In genomic region chr11:114192841-114193389, GRCh38 we compare ENCODE assay signal across 10 cellular contexts.
DNase-seq lines count a peak whose midpoint lies in the region; ATAC-seq and TF ChIP-seq lines count a peak whose summit lies in the region.
"Had no signal": no experiment of that assay in that cellular context is flagged by ENCODE, and none has a peak within 500 bp of the region (broad histone marks: within the 10 kb centered on the region; RNA-seq: fewer than 3 reads in every experiment).

No MANE protein-coding gene starts in this region.

- peak; percentile 97 for DNase-seq in NCI-H69 (lab: John Stamatoyannopoulos, UW)
- no peak for DNase-seq in endodermal cell
- DNase-seq in sigmoid colon: no peak
- no peak for DNase-seq in DMS79 (lab: John Stamatoyannopoulos, UW)
- no peak for DNase-seq in activated CD4-positive, alpha-beta memory T cell treated with anti-CD3 and anti-CD28 coated beads, Interleukin-2, amount 10 ng/mL, durations not matched to agents 7 days and 5 days
- DNase-seq: activated naive CD4-positive, alpha-beta T cell treated with anti-CD3 and anti-CD28 coated beads, Interleukin-2, amount 10 ng/mL, durations not matched to agents 7 days and 5 days had no signal

- H3K4me3 ChIP-seq in HEK293 (ENCODE audit: low read depth, low read length) (no peak overlapping the region), endodermal cell (ENCODE audit: low read length) (no peak overlapping the region), sigmoid colon (no peak overlapping the region)

- no peaks in the 10 kb centered on the region for H3K36me3 Mint-ChIP-seq in endodermal cell (ENCODE audit: low read depth)
- H3K36me3 Mint-ChIP-seq in activated CD4-positive, alpha-beta memory T cell treated with anti-CD3 and anti-CD28 coated beads, Interleukin-2, amount 10 ng/mL, durations not matched to agents 7 days and 5 days (ENCODE audit: low read depth): peaks cover 25% of the 10 kb centered on the region

- H3K27ac ChIP-seq in HEK293 (ENCODE audit: extremely low read depth, low read depth, low read length) (no peak overlapping the region), endodermal cell (ENCODE audit: low read depth, low read length) (no peak overlapping the region), sigmoid colon (peak overlapping the region; percentile 94 to 99 (median 96))

- peaks cover 5% of the 10 kb centered on the region for H3K4me1 Mint-ChIP-seq in endodermal cell
- H3K4me1 Mint-ChIP-seq in activated CD4-positive, alpha-beta memory T cell treated with anti-CD3 and anti-CD28 coated beads, Interleukin-2, amount 10 ng/mL, durations not matched to agents 7 days and 5 days: peaks cover 16% of the 10 kb centered on the region

- no peak overlapping the region for H3K9ac ChIP-seq in endodermal cell (ENCODE audit: extremely low read depth, low read length, poor library complexity, severe bottlenecking)

- no peak for TF ChIP-seq POLR2A in sigmoid colon (IDR thresholded peaks at IDR 0.05)

- H3K27me3 ChIP-seq in endodermal cell (ENCODE audit: control insufficient read depth, insufficient read depth, low read length, poor library complexity, severe bottlenecking) (no peaks in the 10 kb centered on the region), sigmoid colon (no peaks in the 10 kb centered on the region)

- H3K9me3 ChIP-seq in HEK293 (ENCODE audit: control insufficient read depth, insufficient read depth, low read depth, low read length) (no peaks in the 10 kb centered on the region), endodermal cell (ENCODE audit: control insufficient read depth, low read length) (peaks cover 13% of the 10 kb centered on the region), sigmoid colon (no peaks in the 10 kb centered on the region)

- H3K27me3 Mint-ChIP-seq in endodermal cell (ENCODE audit: insufficient read depth): peaks cover 7% of the 10 kb centered on the region
- no peaks in the 10 kb centered on the region for H3K27me3 Mint-ChIP-seq in activated CD4-positive, alpha-beta memory T cell treated with anti-CD3 and anti-CD28 coated beads, Interleukin-2, amount 10 ng/mL, durations not matched to agents 7 days and 5 days
- H3K27me3 Mint-ChIP-seq: activated naive CD4-positive, alpha-beta T cell treated with anti-CD3 and anti-CD28 coated beads, Interleukin-2, amount 10 ng/mL, durations not matched to agents 7 days and 5 days had no signal

- WGBS in endodermal cell (ENCODE audit: insufficient coverage in 1 of 2, insufficient read length in 1 of 2), 2 experiments: 70 to 83% methylated on average over 3 to 4 of the region's 4 CpGs
- WGBS in sigmoid colon, 2 donors: 87 to 90% methylated on average over 4 of the region's 4 CpGs

- H3K4me3 Mint-ChIP-seq in endodermal cell: no peak overlapping the region
- no peak overlapping the region for H3K4me3 Mint-ChIP-seq in activated CD4-positive, alpha-beta memory T cell treated with anti-CD3 and anti-CD28 coated beads, Interleukin-2, amount 10 ng/mL, durations not matched to agents 7 days and 5 days
- H3K4me3 Mint-ChIP-seq: activated naive CD4-positive, alpha-beta T cell treated with anti-CD3 and anti-CD28 coated beads, Interleukin-2, amount 10 ng/mL, durations not matched to agents 7 days and 5 days had no signal

- POLR2A ChIA-PET in HEK293 (lab: Yijun Ruan, JAX): interaction anchor here (0.6 kb wide), 2 partner anchors 30 kb away, joined by 4 to 5 read pairs; no protein-coding TSS in a partner anchor
- POLR2A ChIA-PET in activated CD4-positive, alpha-beta memory T cell treated with anti-CD3 and anti-CD28 coated beads, Interleukin-2, amount 10 ng/mL, durations not matched to agents 7 days and 5 days (lab: Charles Lee): interaction anchor here (1.0 to 2.3 kb wide), 7 partner anchors 9 to 131 kb away, joined by 3 to 20 read pairs (median 4); no protein-coding TSS in a partner anchor

- TF ChIP-seq CTCF in HEK293 (tag by site-specific recombination; IDR thresholded peaks at IDR 0.05) (no peak), endodermal cell (conservative IDR thresholded peaks at IDR 0.05) (peak; percentile 34), sigmoid colon (IDR thresholded peaks at IDR 0.05) (no peak)

- H3K27ac Mint-ChIP-seq in endodermal cell: no peak overlapping the region
- no peak overlapping the region for H3K27ac Mint-ChIP-seq in activated CD4-positive, alpha-beta memory T cell treated with anti-CD3 and anti-CD28 coated beads, Interleukin-2, amount 10 ng/mL, durations not matched to agents 7 days and 5 days
- H3K27ac Mint-ChIP-seq: activated naive CD4-positive, alpha-beta T cell treated with anti-CD3 and anti-CD28 coated beads, Interleukin-2, amount 10 ng/mL, durations not matched to agents 7 days and 5 days had no signal

- intact Hi-C loops in sigmoid colon (cut with DNase I): no loop called here

- no peak for TF ChIP-seq EP300 in sigmoid colon (IDR thresholded peaks at IDR 0.05)

- H3K36me3 ChIP-seq in HEK293 (ENCODE audit: control insufficient read depth in 2 of 2, insufficient read depth in 1 of 2, low read length in 2 of 2) (no peaks in the 10 kb centered on the region), endodermal cell (ENCODE audit: control insufficient read depth, insufficient read depth, low read length) (no peaks in the 10 kb centered on the region), sigmoid colon (peaks cover 8 to 53% (median 24%) of the 10 kb centered on the region in 4 donors)

- CTCF ChIA-PET in HEK293 (lab: Yijun Ruan, JAX): interaction anchor here (0.5 to 6.4 kb wide), 8 partner anchors 11 to 287 kb away, joined by 3 to 51 read pairs (median 4); no protein-coding TSS in a partner anchor
- CTCF ChIA-PET in activated CD4-positive, alpha-beta memory T cell treated with anti-CD3 and anti-CD28 coated beads, Interleukin-2, amount 10 ng/mL, durations not matched to agents 7 days and 5 days (lab: Charles Lee): interaction anchor here (0.6 to 3.7 kb wide), 12 partner anchors 10 to 155 kb away, joined by 3 to 22 read pairs (median 4); no protein-coding TSS in a partner anchor

- no peak for ATAC-seq in GM18520 (IDR thresholded peaks at IDR 0.05; ENCODE audit: unreplicated experiment)
- no peak for ATAC-seq in HG03439 (IDR thresholded peaks at IDR 0.05; ENCODE audit: unreplicated experiment)
- ATAC-seq: activated CD4-positive, CD25-positive, alpha-beta regulatory T cell treated with anti-CD3 and anti-CD28 coated beads, Interleukin-2, amount 50 U/mL, for 24 hours had no signal

- peaks cover 3% of the 10 kb centered on the region for H3K4me1 ChIP-seq in HEK293 (ENCODE audit: control insufficient read depth, insufficient read depth, low read length)
- H3K4me1 ChIP-seq in endodermal cell (ENCODE audit: control insufficient read depth, insufficient read depth, low read length): no peaks in the 10 kb centered on the region
- H3K4me1 ChIP-seq in sigmoid colon: peaks cover 0 to 72% (median 71%) of the 10 kb centered on the region in 4 donors

- H3K9me3 Mint-ChIP-seq in endodermal cell: peaks cover 10% of the 10 kb centered on the region
- H3K9me3 Mint-ChIP-seq in activated CD4-positive, alpha-beta memory T cell treated with anti-CD3 and anti-CD28 coated beads, Interleukin-2, amount 10 ng/mL, durations not matched to agents 7 days and 5 days: peaks cover 18% of the 10 kb centered on the region

TF ChIP-seq in HEK293, 187 proteins besides CTCF, POLR2A, EP300 and RAD21 (continues in another document):
- TF ChIP-seq, protein P1, sequence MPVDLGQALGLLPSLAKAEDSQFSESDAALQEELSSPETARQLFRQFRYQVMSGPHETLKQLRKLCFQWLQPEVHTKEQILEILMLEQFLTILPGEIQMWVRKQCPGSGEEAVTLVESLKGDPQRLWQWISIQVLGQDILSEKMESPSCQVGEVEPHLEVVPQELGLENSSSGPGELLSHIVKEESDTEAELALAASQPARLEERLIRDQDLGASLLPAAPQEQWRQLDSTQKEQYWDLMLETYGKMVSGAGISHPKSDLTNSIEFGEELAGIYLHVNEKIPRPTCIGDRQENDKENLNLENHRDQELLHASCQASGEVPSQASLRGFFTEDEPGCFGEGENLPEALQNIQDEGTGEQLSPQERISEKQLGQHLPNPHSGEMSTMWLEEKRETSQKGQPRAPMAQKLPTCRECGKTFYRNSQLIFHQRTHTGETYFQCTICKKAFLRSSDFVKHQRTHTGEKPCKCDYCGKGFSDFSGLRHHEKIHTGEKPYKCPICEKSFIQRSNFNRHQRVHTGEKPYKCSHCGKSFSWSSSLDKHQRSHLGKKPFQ (tag by site-specific recombination; IDR thresholded peaks at IDR 0.05): peak; percentile 31; the same call in 1 of the 2 replicates
- no peak for TF ChIP-seq ZNF133 (tag by site-specific recombination; IDR thresholded peaks at IDR 0.05)
- TF ChIP-seq ZNF10 (tag by site-specific recombination; IDR thresholded peaks at IDR 0.05): no peak
- no peak for TF ChIP-seq ZNF280D (tag by site-specific recombination; IDR thresholded peaks at IDR 0.05)
- TF ChIP-seq ZIC2 (tag by site-specific recombination; IDR thresholded peaks at IDR 0.05): peak; percentile 97
- TF ChIP-seq ZNF423 (tag by site-specific recombination; IDR thresholded peaks at IDR 0.05): peak; percentile 65
- no peak for TF ChIP-seq SP7 (tag by site-specific recombination; IDR thresholded peaks at IDR 0.05)
- no peak for TF ChIP-seq BCL11B (tag by site-specific recombination; IDR thresholded peaks at IDR 0.05; ENCODE audit: low read depth)
- no peak for TF ChIP-seq ZNF624 (tag by site-specific recombination; IDR thresholded peaks at IDR 0.05)
- TF ChIP-seq ZNF341 (tag by site-specific recombination; IDR thresholded peaks at IDR 0.05; ENCODE audit: low read depth): peak; percentile 79
- TF ChIP-seq OSR2 (tag by site-specific recombination; IDR thresholded peaks at IDR 0.05): peak; percentile 80

Comparison
In these comparisons a context has a peak if more than half of its experiments do, and no peak if none do; other contexts are left out.
1. H3K27ac ChIP-seq: peak in sigmoid colon (4 of 4); none in HEK293 (single experiment) and endodermal cell (single experiment).